20 cellular contexts compared by ENCODE assay signal in the genomic region with DNA sequence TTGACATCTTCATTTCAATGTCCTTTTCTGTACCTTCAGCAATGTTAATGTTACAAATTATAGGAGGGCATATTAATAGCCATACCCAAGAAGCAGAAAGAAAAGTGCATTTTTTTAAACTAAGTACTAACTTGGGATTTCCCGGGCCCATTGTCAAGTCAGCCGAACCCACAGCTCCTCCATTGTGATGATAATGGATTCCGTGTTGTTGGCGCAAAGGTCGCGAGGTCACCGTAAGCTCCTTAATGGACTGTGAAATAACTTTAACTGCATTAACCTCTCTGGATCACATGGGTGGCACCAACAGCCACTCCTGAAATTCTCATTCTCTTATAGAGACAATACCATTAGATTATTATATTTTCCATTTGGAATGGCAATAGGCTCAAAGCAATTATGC.
"Had no signal": no experiment of that assay in that cellular context is flagged by ENCODE, and none has a peak within 500 bp of the region (broad histone marks: within the 10 kb centered on the region; RNA-seq: fewer than 3 reads in every experiment).

No MANE protein-coding gene starts in this region.

- H3K36me3 ChIP-seq: brain microvascular endothelial cell, colonic mucosa, lower lobe of right lung, upper lobe of right lung had no signal

- H3K4me3 ChIP-seq: colonic mucosa, lower lobe of right lung, upper lobe of right lung had no signal

- H3K27me3 Mint-ChIP-seq: activated CD4-positive, alpha-beta memory T cell treated with anti-CD3 and anti-CD28 coated beads, Interleukin-2, amount 10 ng/mL, durations not matched to agents 7 days and 5 days; activated CD8-positive, alpha-beta memory T cell treated with anti-CD3 and anti-CD28 coated beads, Interleukin-2, amount 10 ng/mL, durations not matched to agents 7 days and 5 days; central memory CD8-positive, alpha-beta T cell had no signal

- H3K27ac Mint-ChIP-seq: activated CD4-positive, alpha-beta memory T cell treated with anti-CD3 and anti-CD28 coated beads, Interleukin-2, amount 10 ng/mL, durations not matched to agents 7 days and 5 days; activated CD8-positive, alpha-beta memory T cell treated with anti-CD3 and anti-CD28 coated beads, Interleukin-2, amount 10 ng/mL, durations not matched to agents 7 days and 5 days; activated naive CD4-positive, alpha-beta T cell treated with anti-CD3 and anti-CD28 coated beads for 36 hours; natural killer cell had no signal

- H3K4me1 ChIP-seq: colonic mucosa, lower lobe of right lung had no signal

- H3K27ac ChIP-seq: brain microvascular endothelial cell, colonic mucosa, lower lobe of right lung, upper lobe of right lung had no signal

- H3K4me3 Mint-ChIP-seq: activated CD4-positive, alpha-beta memory T cell treated with anti-CD3 and anti-CD28 coated beads, Interleukin-2, amount 10 ng/mL, durations not matched to agents 7 days and 5 days; activated CD8-positive, alpha-beta memory T cell treated with anti-CD3 and anti-CD28 coated beads, Interleukin-2, amount 10 ng/mL, durations not matched to agents 7 days and 5 days; activated naive CD4-positive, alpha-beta T cell treated with anti-CD3 and anti-CD28 coated beads for 36 hours; central memory CD8-positive, alpha-beta T cell; natural killer cell had no signal

- H3K27me3 ChIP-seq: brain microvascular endothelial cell, colonic mucosa, upper lobe of right lung had no signal

- H3K36me3 Mint-ChIP-seq: activated CD8-positive, alpha-beta memory T cell treated with anti-CD3 and anti-CD28 coated beads, Interleukin-2, amount 10 ng/mL, durations not matched to agents 7 days and 5 days; natural killer cell had no signal

- DNase-seq: activated CD4-positive, alpha-beta memory T cell treated with anti-CD3 and anti-CD28 coated beads, Interleukin-2, amount 10 ng/mL, durations not matched to agents 7 days and 5 days; activated CD4-positive, alpha-beta T cell treated with anti-CD3 and anti-CD28 coated beads for 48 hours; activated CD4-positive, CD25-positive, alpha-beta regulatory T cell; activated CD8-positive, alpha-beta memory T cell treated with anti-CD3 and anti-CD28 coated beads, Interleukin-2, amount 10 ng/mL, durations not matched to agents 7 days and 5 days; activated naive CD4-positive, alpha-beta T cell treated with anti-CD3 and anti-CD28 coated beads for 36 hours; activated T-cell treated with anti-CD3 and anti-CD28 coated beads, Interleukin-2, amount 50 U/mL, for 1 hour; brain microvascular endothelial cell; colonic mucosa; head of caudate nucleus; lower lobe of right lung; natural killer cell; occipital lobe; posterior cingulate gyrus; stimulated activated CD4-positive, alpha-beta T cell treated with anti-CD3 and anti-CD28 coated beads, Interleukin-1b, Interleukin-23, amount 100 ng/mL, for 48 hours; stimulated activated CD8-positive, alpha-beta memory T cell treated with anti-CD3 and anti-CD28 coated beads, Interleukin-4, amount 100 ng/mL, for 48 hours; stimulated activated naive CD4-positive, alpha-beta T cell; T-helper 1 cell; T-helper 9 cell; upper lobe of right lung had no signal

- ATAC-seq: activated CD8-positive, alpha-beta memory T cell treated with anti-CD3 and anti-CD28 coated beads, Interleukin-2, amount 10 ng/mL, durations not matched to agents 7 days and 5 days; lower lobe of right lung; natural killer cell; upper lobe of right lung had no signal

- H3K9me3 Mint-ChIP-seq: activated CD4-positive, alpha-beta memory T cell treated with anti-CD3 and anti-CD28 coated beads, Interleukin-2, amount 10 ng/mL, durations not matched to agents 7 days and 5 days; central memory CD8-positive, alpha-beta T cell had no signal

- H3K4me1 Mint-ChIP-seq: activated CD4-positive, alpha-beta memory T cell treated with anti-CD3 and anti-CD28 coated beads, Interleukin-2, amount 10 ng/mL, durations not matched to agents 7 days and 5 days; activated CD8-positive, alpha-beta memory T cell treated with anti-CD3 and anti-CD28 coated beads, Interleukin-2, amount 10 ng/mL, durations not matched to agents 7 days and 5 days; central memory CD8-positive, alpha-beta T cell; natural killer cell had no signal

- H3K9me3 ChIP-seq: colonic mucosa, lower lobe of right lung, upper lobe of right lung had no signal
